Comparison of ENCODE assay signal across 8 cellular contexts in the genomic region with DNA sequence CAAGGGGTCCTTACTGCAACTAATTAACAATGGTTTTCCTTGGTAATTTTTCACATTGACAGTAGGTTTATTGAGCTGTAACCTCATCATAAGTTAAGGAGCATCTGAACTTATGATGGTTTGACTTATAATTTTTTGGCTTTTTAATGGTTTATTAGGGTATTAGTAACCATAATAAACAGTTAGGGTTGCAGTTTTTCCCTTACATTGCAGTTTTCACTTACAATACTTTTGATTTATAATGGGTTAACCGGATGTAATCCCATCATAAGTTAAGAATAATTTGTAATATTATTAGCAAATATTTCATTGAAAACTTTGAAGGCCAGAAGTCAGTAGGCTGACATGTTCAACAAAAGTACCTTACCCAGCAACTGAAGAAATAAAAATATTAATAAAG.
"Had no signal": no experiment of that assay in that cellular context is flagged by ENCODE, and none has a peak within 500 bp of the region (broad histone marks: within the 10 kb centered on the region; RNA-seq: fewer than 3 reads in every experiment).

No MANE protein-coding gene starts in this region.

- DNase-seq: GDM1, GF-D8 had no signal

- H3K4me3 ChIP-seq: GM12878 had no signal

- FAIRE-seq: G401.6, GM12878, GM12891, GM12892, GM18507, GM19239 had no signal

- ATAC-seq: GM12878 had no signal
